ENCODE assay signal across 1 cellular context in the genomic region with DNA sequence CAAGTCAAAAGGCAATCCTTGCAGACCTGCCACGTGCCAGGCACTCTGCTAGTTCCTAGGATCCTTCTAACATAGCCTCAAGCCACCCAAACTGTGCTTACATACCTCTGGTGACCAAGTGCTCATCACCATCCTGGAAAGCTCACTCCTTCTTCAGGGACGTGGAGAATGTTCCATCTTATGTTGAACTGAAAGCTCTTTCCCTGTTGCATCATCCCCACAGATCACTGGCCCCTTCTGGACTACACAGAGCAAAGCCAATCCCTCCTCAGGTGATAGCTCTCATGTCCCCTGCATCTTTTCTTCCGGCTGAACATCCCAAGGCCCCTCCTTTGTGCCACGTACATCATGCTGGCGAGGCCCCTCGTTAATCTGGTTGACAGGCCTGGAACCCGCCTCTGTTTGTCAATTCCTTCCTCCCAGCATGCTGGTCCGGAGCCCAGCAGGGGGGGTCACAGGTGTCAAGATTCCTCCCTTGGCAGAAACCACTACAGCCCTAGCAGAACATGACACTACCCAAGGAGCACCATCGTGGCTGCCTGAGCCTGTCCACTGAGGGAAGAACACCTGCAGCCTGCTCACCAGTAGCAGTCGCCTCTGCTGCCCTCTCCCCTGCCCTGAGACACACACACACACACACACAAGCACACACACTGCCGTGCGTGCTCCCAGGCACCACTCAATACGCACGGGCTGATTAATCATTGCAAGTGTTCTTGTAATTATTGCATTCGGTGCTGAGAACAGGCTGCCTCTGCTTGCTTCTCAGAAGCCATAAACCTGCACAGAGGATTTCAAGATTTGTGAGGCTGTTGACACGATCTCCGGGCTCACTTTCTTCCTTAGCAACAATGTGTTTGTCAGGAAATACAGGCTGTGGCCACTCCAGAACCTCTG.
TF ChIP-seq lines count a peak whose summit lies in the region.

No MANE protein-coding gene starts in this region.

TF ChIP-seq in SK-N-SH treated with all-trans-retinoic acid at 6 μM for 48 hours, 23 proteins besides CTCF, POLR2A, EP300 and RAD21 (continued from another document):
- TF ChIP-seq, protein P1, sequence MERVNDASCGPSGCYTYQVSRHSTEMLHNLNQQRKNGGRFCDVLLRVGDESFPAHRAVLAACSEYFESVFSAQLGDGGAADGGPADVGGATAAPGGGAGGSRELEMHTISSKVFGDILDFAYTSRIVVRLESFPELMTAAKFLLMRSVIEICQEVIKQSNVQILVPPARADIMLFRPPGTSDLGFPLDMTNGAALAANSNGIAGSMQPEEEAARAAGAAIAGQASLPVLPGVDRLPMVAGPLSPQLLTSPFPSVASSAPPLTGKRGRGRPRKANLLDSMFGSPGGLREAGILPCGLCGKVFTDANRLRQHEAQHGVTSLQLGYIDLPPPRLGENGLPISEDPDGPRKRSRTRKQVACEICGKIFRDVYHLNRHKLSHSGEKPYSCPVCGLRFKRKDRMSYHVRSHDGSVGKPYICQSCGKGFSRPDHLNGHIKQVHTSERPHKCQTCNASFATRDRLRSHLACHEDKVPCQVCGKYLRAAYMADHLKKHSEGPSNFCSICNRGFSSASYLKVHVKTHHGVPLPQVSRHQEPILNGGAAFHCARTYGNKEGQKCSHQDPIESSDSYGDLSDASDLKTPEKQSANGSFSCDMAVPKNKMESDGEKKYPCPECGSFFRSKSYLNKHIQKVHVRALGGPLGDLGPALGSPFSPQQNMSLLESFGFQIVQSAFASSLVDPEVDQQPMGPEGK (CRISPR knock-in tag; IDR thresholded peaks at IDR 0.05; ENCODE audit: borderline replicate concordance) = no peak
- TF ChIP-seq SNAI2 (CRISPR knock-in tag; IDR thresholded peaks at IDR 0.05) = no peak
- no peak for TF ChIP-seq PPARA (CRISPR knock-in tag; IDR thresholded peaks at IDR 0.05; ENCODE audit: borderline replicate concordance)
- TF ChIP-seq ZNF70 (CRISPR knock-in tag; IDR thresholded peaks at IDR 0.05) = no peak
- TF ChIP-seq, protein P2, sequence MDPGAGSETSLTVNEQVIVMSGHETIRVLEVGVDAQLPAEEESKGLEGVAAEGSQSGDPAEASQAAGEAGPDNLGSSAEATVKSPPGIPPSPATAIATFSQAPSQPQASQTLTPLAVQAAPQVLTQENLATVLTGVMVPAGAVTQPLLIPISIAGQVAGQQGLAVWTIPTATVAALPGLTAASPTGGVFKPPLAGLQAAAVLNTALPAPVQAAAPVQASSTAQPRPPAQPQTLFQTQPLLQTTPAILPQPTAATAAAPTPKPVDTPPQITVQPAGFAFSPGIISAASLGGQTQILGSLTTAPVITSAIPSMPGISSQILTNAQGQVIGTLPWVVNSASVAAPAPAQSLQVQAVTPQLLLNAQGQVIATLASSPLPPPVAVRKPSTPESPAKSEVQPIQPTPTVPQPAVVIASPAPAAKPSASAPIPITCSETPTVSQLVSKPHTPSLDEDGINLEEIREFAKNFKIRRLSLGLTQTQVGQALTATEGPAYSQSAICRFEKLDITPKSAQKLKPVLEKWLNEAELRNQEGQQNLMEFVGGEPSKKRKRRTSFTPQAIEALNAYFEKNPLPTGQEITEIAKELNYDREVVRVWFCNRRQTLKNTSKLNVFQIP (CRISPR knock-in tag; IDR thresholded peaks at IDR 0.05; ENCODE audit: borderline replicate concordance, low read depth) = no peak
- no peak for TF ChIP-seq ZC3H10 (CRISPR knock-in tag; IDR thresholded peaks at IDR 0.05)
- no peak for TF ChIP-seq ARNTL (CRISPR knock-in tag; IDR thresholded peaks at IDR 0.05; ENCODE audit: borderline replicate concordance, low read depth)
- TF ChIP-seq RARB (CRISPR knock-in tag; IDR thresholded peaks at IDR 0.05) = no peak
- no peak for TF ChIP-seq CSDC2 (CRISPR knock-in tag; IDR thresholded peaks at IDR 0.05)
